ENCODE assay signal across 8 cellular contexts in genomic region chr2:218898109-218898878, GRCh38. TPM values are rescaled to one million over a fixed set of nuclear protein-coding genes. Genes with fewer than 3 reads are reported as not detected.
DNase-seq lines count a peak whose midpoint lies in the region; ATAC-seq and TF ChIP-seq lines count a peak whose summit lies in the region.

No MANE protein-coding gene starts in this region.

- in situ Hi-C loops in Panc1 (cut with HindIII; ENCODE audit: low pct_unique_long_range_greater_than_20kb, low sequenced_read_pairs) = no loop called here

- intact Hi-C loops in Panc1 (cut with micrococcal nuclease; ENCODE audit: unreplicated experiment) = loop anchor here (1.0 to 2.0 kb wide), 2 partner anchors 22 to 45 kb away; no protein-coding TSS in a partner anchor
- intact Hi-C loops in aorta (cut with DNase I) = loop anchor here (1.0 to 2.0 kb wide), 2 partner anchors 21 to 22 kb away; no protein-coding TSS in a partner anchor

- CTCF ChIA-PET in AG04450 (lab: Charles Lee) (interaction anchor here (0.8 to 5.2 kb wide), 17 partner anchors 10 to 308 kb away, joined by 3 to 127 read pairs (median 4); partner anchors contain the start of gene WNT10A), Panc1 (lab: Charles Lee) (interaction anchor here (0.6 to 3.6 kb wide), 14 partner anchors 9 to 731 kb away, joined by 3 to 102 read pairs (median 4); partner anchors contain the start of genes BCS1L and ZNF142)

- ATAC-seq in GM18520 (IDR thresholded peaks at IDR 0.05; ENCODE audit: unreplicated experiment) (peak; percentile 32), HG03439 (IDR thresholded peaks at IDR 0.05; ENCODE audit: unreplicated experiment) (peak; percentile 37), Panc1 (peak; percentile 59), gastroesophageal sphincter (peak; percentile 78), aorta (ENCODE audit: low FRiP score) (peak; percentile 87)

- TF ChIP-seq POLR2A in gastroesophageal sphincter (IDR thresholded peaks at IDR 0.05) = no peak

- DNase-seq in AG04450 (ENCODE audit: low read depth, low spot score) = no peak
- DNase-seq in Panc1 (ENCODE audit: low read depth, low spot score) = no peak
- DNase-seq in activated effector memory CD4-positive, alpha-beta T cell treated with Interleukin-2 at 50 U/mL for 16 hours = peak; percentile 71
- peak; percentile 57 for DNase-seq in putamen (ENCODE audit: low spot score)
- DNase-seq in aorta = peak; percentile 79 to 94

- H3K9me3 ChIP-seq in AG04450 (ENCODE audit: control insufficient read depth, insufficient read depth, low read length) (peaks cover 4% of the 10 kb centered on the region; the same call in 1 of the 2 replicates), Panc1 (ENCODE audit: control insufficient read depth, insufficient read depth, low read depth, low read length) (no peaks in the 10 kb centered on the region), gastroesophageal sphincter (no peaks in the 10 kb centered on the region), aorta (ENCODE audit: control insufficient read depth, low read length) (no peaks in the 10 kb centered on the region)

- H3K36me3 ChIP-seq in Panc1 (ENCODE audit: control insufficient read depth, insufficient read depth, low read length) = no peaks in the 10 kb centered on the region
- no peaks in the 10 kb centered on the region for H3K36me3 ChIP-seq in gastroesophageal sphincter
- no peaks in the 10 kb centered on the region for H3K36me3 ChIP-seq in aorta (ENCODE audit: control insufficient read depth in 1 of 2, insufficient read depth in 2 of 2, low read length in 1 of 2)

- no peak for TF ChIP-seq EP300 in gastroesophageal sphincter (IDR thresholded peaks at IDR 0.05)

- TF ChIP-seq CTCF in AG04450 (IDR thresholded peaks at IDR 0.05; ENCODE audit: low read depth, low read length) = peak; percentile 85
- peak; percentile 98 for TF ChIP-seq CTCF in Panc1 (IDR thresholded peaks at IDR 0.05)
- peak in 3 of 4 experiments; percentile 92 to 98 (median 94) for TF ChIP-seq CTCF in gastroesophageal sphincter (IDR thresholded peaks at IDR 0.05)

- H3K27ac ChIP-seq in AG04450 (ENCODE audit: low read depth, low read length) = no peak overlapping the region
- H3K27ac ChIP-seq in Panc1 (ENCODE audit: low read length) = peak overlapping the region; percentile 80
- H3K27ac ChIP-seq in gastroesophageal sphincter = no peak overlapping the region
- H3K27ac ChIP-seq in aorta (ENCODE audit: low read depth in 1 of 2, low read length in 2 of 2) = no peak overlapping the region

- H3K4me1 ChIP-seq in Panc1 (ENCODE audit: control insufficient read depth, insufficient read depth, low read length) (peaks cover 46% of the 10 kb centered on the region), gastroesophageal sphincter (peaks cover 0 to 34% (median 17%) of the 10 kb centered on the region in 3 donors), aorta (ENCODE audit: control insufficient read depth in 1 of 2, insufficient read depth in 2 of 2, low read length in 2 of 2) (no peaks in the 10 kb centered on the region)

- WGBS in gastroesophageal sphincter (ENCODE audit: low coverage in 1 of 2), 2 donors = 2 to 10% methylated on average over 6 to 19 of the region's 52 CpGs
- 2% methylated on average over 49 to 52 of the region's 52 CpGs for WGBS in aorta, 2 donors

- H3K27me3 ChIP-seq in AG04450 (ENCODE audit: control insufficient read depth, insufficient read depth, low read length) (peaks cover 81% of the 10 kb centered on the region), Panc1 (ENCODE audit: control insufficient read depth, insufficient read depth, low read length) (no peaks in the 10 kb centered on the region), gastroesophageal sphincter (peaks cover 100% of the 10 kb centered on the region), aorta (ENCODE audit: control insufficient read depth in 1 of 2, insufficient read depth in 2 of 2, low read length in 1 of 2) (no peaks in the 10 kb centered on the region)

- no TSS peak for BruUV-seq in Panc1 (replicated peaks; lab: Mats Ljungman, UMichigan)

- H3K4me3 ChIP-seq in AG04450 (ENCODE audit: low read depth, low read length) (no peak overlapping the region), Panc1 (ENCODE audit: low read depth in 2 of 2, low read length in 2 of 2) (peak overlapping the region; percentile 27 to 62), gastroesophageal sphincter (peak overlapping the region in 1 of 2 donors; percentile 14), aorta (ENCODE audit: low read length in 2 of 2) (no peak overlapping the region)

- POLR2A ChIA-PET in AG04450 (lab: Yijun Ruan, JAX) (no interaction called here), Panc1 (lab: Charles Lee) (interaction anchor here (0.6 to 1.7 kb wide), 5 partner anchors 10 to 335 kb away, joined by 3 to 7 read pairs (median 4); no protein-coding TSS in a partner anchor)

RNA-seq across cellular contexts. Expression of gene WNT10A, which starts 17.6 kb away (rescaled TPM):
- polyA plus RNA-seq in AG04450 (2011; rRNA removed) (not detected in 2 replicates), aorta (not detected)
- polyA minus RNA-seq in AG04450 (2011; rRNA and poly(A)+ RNA removed) = not detected in 2 replicates
- total RNA-seq in Panc1 (2021; ENCODE audit: unreplicated experiment) (9.2 TPM), gastroesophageal sphincter (not detected), aorta (not detected)
- 8.6 TPM for polyA plus RNA-seq in Panc1 (2012; ENCODE audit: insufficient read length)

RNA-seq across cellular contexts. Expression of gene WNT6, which starts 38.7 kb away (rescaled TPM):
- polyA plus RNA-seq in AG04450 (2011; rRNA removed) (not detected in 2 replicates), aorta (not detected)
- not detected in 2 replicates for polyA minus RNA-seq in AG04450 (2011; rRNA and poly(A)+ RNA removed)
- total RNA-seq in Panc1 (2021; ENCODE audit: unreplicated experiment) (8.1 TPM), gastroesophageal sphincter (1 to 10 TPM; 1.3 to 4.2 (median 4.0) TPM), aorta (1 to 10 TPM in 1 of 2 donors, under 1 TPM in 1; 0.88 to 2.1 TPM)
- 3.9 TPM for polyA plus RNA-seq in Panc1 (2012; ENCODE audit: insufficient read length)

Comparison
In these comparisons a context has a peak if more than half of its experiments do, and no peak if none do; other contexts are left out.
1. DNase-seq: peak in activated effector memory CD4-positive, alpha-beta T cell treated with Interleukin-2 at 50 U/mL for 16 hours (single experiment), putamen (single experiment) and aorta (2 of 2); none in AG04450 (single experiment) and Panc1 (single experiment).
2. H3K4me3 ChIP-seq: peak in Panc1 (2 of 2); none in AG04450 (single experiment) and aorta (0 of 2).
3. ATAC-seq: peak in every context shown above with its lines; median percentile 87 in aorta; 78 in gastroesophageal sphincter; 59 in Panc1; 37 in HG03439; 32 in GM18520.
4. Peak in every context shown above with its lines, with median percentiles within 50 percentile points of each other: CTCF ChIP-seq.